Comparison of ENCODE assay signal across 8 cellular contexts in the genomic region with DNA sequence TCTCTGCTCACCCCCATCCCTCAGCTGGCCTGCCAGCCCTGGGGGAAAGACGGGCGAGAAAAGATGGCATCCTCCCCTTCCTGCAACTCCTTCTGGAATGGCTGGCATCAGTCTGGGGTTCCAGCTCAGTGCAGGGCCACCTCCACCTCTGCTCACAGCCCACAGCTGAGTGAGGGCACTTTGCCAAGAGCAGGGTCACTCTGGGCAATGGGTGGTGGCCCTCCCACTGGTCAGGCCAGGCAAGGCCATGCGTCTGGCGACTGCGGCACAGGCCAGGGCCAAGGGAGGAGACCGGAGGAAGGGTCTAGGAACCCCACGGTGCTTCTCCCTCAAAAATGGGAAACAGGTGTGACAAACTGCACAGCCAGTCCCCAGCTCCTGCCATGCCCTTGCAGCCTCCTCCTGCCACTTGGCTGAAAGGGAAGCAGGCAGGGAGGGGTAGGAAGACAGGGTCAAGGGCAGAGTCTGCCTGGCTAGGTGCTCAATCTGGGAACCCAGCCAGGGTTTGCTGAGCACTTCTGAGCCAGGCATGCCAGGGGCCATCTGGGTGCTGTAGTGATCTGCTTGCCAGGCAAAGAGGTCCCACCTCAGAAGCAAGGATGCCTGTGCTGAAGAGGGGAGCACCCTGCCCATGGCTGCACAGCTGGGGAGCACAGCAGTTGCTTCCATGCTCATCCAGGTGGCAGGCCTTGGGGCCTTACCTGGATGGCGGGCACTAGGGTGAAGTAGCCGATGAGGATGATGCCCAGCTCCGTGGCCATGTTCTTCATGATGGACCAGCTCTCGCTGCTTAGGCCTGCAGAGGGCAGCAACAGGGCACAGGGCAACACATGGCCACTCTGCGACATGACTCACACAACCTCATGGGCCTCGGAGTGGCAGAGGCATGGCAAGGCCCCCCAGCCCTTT. TPM values are rescaled to one million over a fixed set of nuclear protein-coding genes. Genes with fewer than 3 reads are reported as not detected.
DNase-seq lines count a peak whose midpoint lies in the region; ATAC-seq and TF ChIP-seq lines count a peak whose summit lies in the region.

No MANE protein-coding gene starts in this region.

- H3K27ac ChIP-seq in tibial artery: peak overlapping the region; percentile 64
- H3K27ac ChIP-seq in smooth muscle cell (ENCODE audit: low read depth): no peak overlapping the region

- H3K79me2 ChIP-seq in smooth muscle cell (ENCODE audit: low read depth): no peaks in the 10 kb centered on the region

- H3K27me3 ChIP-seq in tibial artery (no peaks in the 10 kb centered on the region), smooth muscle cell (ENCODE audit: low read depth) (no peaks in the 10 kb centered on the region)

- H4K20me1 ChIP-seq in smooth muscle cell (ENCODE audit: low read depth): no peaks in the 10 kb centered on the region

- TF ChIP-seq CTCF in NB4 (IDR thresholded peaks at IDR 0.05; ENCODE audit: low read depth, low read length): peak; percentile 33
- peak; percentile 19 for TF ChIP-seq CTCF in astrocyte of the cerebellum (IDR thresholded peaks at IDR 0.05; ENCODE audit: low read depth, low read length, missing control alignments)
- no peak for TF ChIP-seq CTCF in tibial artery (IDR thresholded peaks at IDR 0.05)
- no peak for TF ChIP-seq CTCF in smooth muscle cell (IDR thresholded peaks at IDR 0.05; ENCODE audit: borderline replicate concordance, insufficient read depth, poor library complexity, severe bottlenecking)

- ATAC-seq in left colon: peak; percentile 61
- no peak for ATAC-seq in HG03159 (IDR thresholded peaks at IDR 0.05; ENCODE audit: unreplicated experiment)

- 87% methylated on average over 13 of the region's 13 CpGs for WGBS in smooth muscle cell (ENCODE audit: low lambda C conversion rate)

- TF ChIP-seq POLR2A in NB4 (IDR thresholded peaks at IDR 0.05; ENCODE audit: extremely low read depth, insufficient read length): no peak

- H3F3A ChIP-seq in smooth muscle cell (ENCODE audit: low read depth): no peaks in the 10 kb centered on the region

- in situ Hi-C loops in astrocyte of the cerebellum (cut with HindIII; ENCODE audit: low sequenced_read_pairs): no loop called here

- H3K4me2 ChIP-seq in smooth muscle cell: no peak overlapping the region

- H3K36me3 ChIP-seq in tibial artery (peaks cover 30 to 90% (median 71%) of the 10 kb centered on the region in 3 donors), smooth muscle cell (ENCODE audit: low read depth) (no peaks in the 10 kb centered on the region)

- H3K4me3 ChIP-seq in NB4 (ENCODE audit: low read depth, low read length) (no peak overlapping the region), astrocyte of the cerebellum (ENCODE audit: low read depth, low read length) (no peak overlapping the region), tibial artery (no peak overlapping the region), smooth muscle cell (no peak overlapping the region)

- H3K4me1 ChIP-seq in tibial artery (peaks cover 0 to 18% (median 11%) of the 10 kb centered on the region in 4 donors), smooth muscle cell (ENCODE audit: low read depth) (no peaks in the 10 kb centered on the region)

- intact Hi-C loops in left colon (cut with DNase I, micrococcal nuclease) (loop anchor here (5.0 to 10.0 kb wide), 3 partner anchors 53 to 363 kb away; a partner anchor contains a TSS), tibial artery (cut with DNase I; ENCODE audit: low total_unique reads) (loop anchor here (2.0 kb wide), 1 partner anchor 55 kb away; no protein-coding TSS in a partner anchor)

- H3K9ac ChIP-seq in smooth muscle cell (ENCODE audit: low read depth): no peak overlapping the region

- peak; percentile 56 for DNase-seq in GM03348 (ENCODE audit: low spot score)
- DNase-seq in NB4 (ENCODE audit: low read depth): peak; percentile 61
- no peak for DNase-seq in astrocyte of the cerebellum (ENCODE audit: low read depth)
- peak; percentile 63 to 64 for DNase-seq in left colon
- DNase-seq in tibial artery: no peak
- DNase-seq in smooth muscle cell (lab: John Stamatoyannopoulos, UW; ENCODE audit: unreplicated experiment): no peak
- no peak for DNase-seq in NCI-H82 (lab: John Stamatoyannopoulos, UW)

- H2AFZ ChIP-seq in smooth muscle cell (ENCODE audit: low read depth): no peak overlapping the region

- H3K9me3 ChIP-seq in tibial artery (no peaks in the 10 kb centered on the region), smooth muscle cell (replicated peaks; ENCODE audit: low read depth) (no peaks in the 10 kb centered on the region)

RNA-seq across cellular contexts. Expression of a gene that starts 41.2 kb away (rescaled TPM):
- total RNA-seq in left colon (10 to 100 TPM; 35.9 to 43.4 TPM), smooth muscle cell (4.8 and 7.2 TPM in 2 replicates)
- 17.1 and 22.1 TPM in 2 replicates for polyA plus RNA-seq in smooth muscle cell

RNA-seq across cellular contexts. Expression of a gene that starts 53.7 kb away (rescaled TPM):
- total RNA-seq in left colon (100 to 1,000 TPM; 118 to 123 TPM), smooth muscle cell (22.3 and 29.2 TPM in 2 replicates)
- 31.0 and 41.5 TPM in 2 replicates for polyA plus RNA-seq in smooth muscle cell

Comparison
In these comparisons a context has a peak if more than half of its experiments do, and no peak if none do; other contexts are left out.
1. DNase-seq: peak in GM03348 (single experiment), NB4 (single experiment) and left colon (2 of 2); none in astrocyte of the cerebellum (single experiment), tibial artery (0 of 2), smooth muscle cell (single experiment) and NCI-H82 (single experiment).
2. CTCF ChIP-seq: peak in NB4 (single experiment) and astrocyte of the cerebellum (single experiment); none in tibial artery (0 of 2) and smooth muscle cell (single experiment).